Comparison of ENCODE assay signal across 14 cellular contexts in genomic region chr6:111957623-111958315, GRCh38.
A peak's percentile ranks its signal among the peaks of the same experiment; 100 is the strongest.
DNase-seq lines count a peak whose midpoint lies in the region; ATAC-seq and FAIRE-seq lines count a peak whose summit lies in the region.
"Had no signal": no experiment of that assay in that cellular context is flagged by ENCODE, and none has a peak within 500 bp of the region (broad histone marks: within the 10 kb centered on the region; RNA-seq: fewer than 3 reads in every experiment).

No MANE protein-coding gene starts in this region.

- peak; percentile 4 for FAIRE-seq in HTR-8/SVneo (lab: Jason Lieb, UNC)
- FAIRE-seq: endothelial cell of umbilical vein had no signal

- ATAC-seq in GM18861 (IDR thresholded peaks at IDR 0.05; ENCODE audit: unreplicated experiment) (no peak), GM18511 (IDR thresholded peaks at IDR 0.05; ENCODE audit: unreplicated experiment) (no peak)
- ATAC-seq: left lung; naive thymus-derived CD4-positive, alpha-beta T cell had no signal

- DNase-seq in Daoy (ENCODE audit: low read depth) (peak; percentile 31), HTR-8/SVneo (ENCODE audit: insufficient read length, low spot score) (peak; percentile 42), NCI-H748 treated with DMSO at 0.1 percent for 48 hours (lab: John Stamatoyannopoulos, UW) (peak; percentile 50), iris pigment epithelial cell (ENCODE audit: low read depth) (peak; percentile 41), LoVo (ENCODE audit: low spot score) (no peak)
- DNase-seq: activated B cell treated with CpG ODN at 0.5 μM for 24 hours; activated CD8-positive, alpha-beta memory T cell treated with anti-CD3 and anti-CD28 coated beads, Interleukin-2, amount 50 U/mL, for 48 hours; caudate nucleus; left lung; naive thymus-derived CD4-positive, alpha-beta T cell; sigmoid colon had no signal
